Comparison of ENCODE assay signal across 23 cellular contexts in the genomic region with DNA sequence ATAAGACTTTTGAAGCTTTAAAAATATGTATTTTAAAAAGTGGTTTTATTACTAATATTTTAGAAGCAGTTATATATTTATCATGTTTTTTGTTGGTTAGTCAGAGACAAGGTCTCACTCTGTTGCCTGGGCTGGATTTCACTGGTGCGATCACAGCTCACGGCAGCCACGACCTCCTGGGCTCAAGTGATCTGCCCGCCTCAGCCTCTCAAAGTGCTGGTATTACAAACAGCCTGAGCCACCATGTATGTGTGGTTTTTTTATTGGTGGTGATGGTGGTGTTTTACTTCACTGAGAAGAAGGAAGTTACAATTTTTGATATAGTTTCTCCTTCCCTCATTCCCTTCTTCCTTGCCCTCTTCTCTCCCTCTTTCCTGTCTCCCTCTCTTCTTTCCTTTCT. TPM values are rescaled to one million over a fixed set of nuclear protein-coding genes. Genes with fewer than 3 reads are reported as not detected.
DNase-seq lines count a peak whose midpoint lies in the region; ATAC-seq and TF ChIP-seq lines count a peak whose summit lies in the region.
"Had no signal": no experiment of that assay in that cellular context is flagged by ENCODE, and none has a peak within 500 bp of the region (broad histone marks: within the 10 kb centered on the region; RNA-seq: fewer than 3 reads in every experiment).

No MANE protein-coding gene starts in this region.

- peaks cover 7% of the 10 kb centered on the region for H3K4me1 ChIP-seq in HEK293 (ENCODE audit: control insufficient read depth, insufficient read depth, low read length)

- peak; percentile 44 for DNase-seq in SIG-M5 treated with dmso at 0.1 percent for 504 hours (lab: John Stamatoyannopoulos, UW; ENCODE audit: unreplicated experiment)
- DNase-seq in SIG-M5 (lab: John Stamatoyannopoulos, UW): no peak
- DNase-seq in MV-4-11 (lab: John Stamatoyannopoulos, UW): peak; percentile 49
- DNase-seq in central memory CD8-positive, alpha-beta T cell (ENCODE audit: low spot score in 2 of 2): no peak
- no peak for DNase-seq in H4 (ENCODE audit: low spot score)
- DNase-seq in C1 segment of cervical spinal cord (lab: John Stamatoyannopoulos, UW): no peak
- DNase-seq: 8988T; ACHN; CD4-positive, CD25-positive, alpha-beta regulatory T cell; GM23248; H9; HFFc6; Karpas-422; NCI-H1092; NCI-H1417 treated with DMSO at 0.1 percent for 48 hours; NCI-H1694 treated with DMSO at 0.1 percent for 48 hours; NCI-H2081; NCI-H2227 treated with DMSO at 0.1 percent for 48 hours; NCI-H69 had no signal

- H3K36me3 Mint-ChIP-seq in central memory CD8-positive, alpha-beta T cell (ENCODE audit: insufficient read depth): peaks cover 14% of the 10 kb centered on the region

- no peaks in the 10 kb centered on the region for H3K9me3 ChIP-seq in HEK293 (ENCODE audit: control insufficient read depth, insufficient read depth, low read depth, low read length)

- H3K27me3 Mint-ChIP-seq in central memory CD8-positive, alpha-beta T cell: no peaks in the 10 kb centered on the region
- H3K27me3 Mint-ChIP-seq: CD4-positive, CD25-positive, alpha-beta regulatory T cell; IgD-negative memory B cell had no signal

- peak overlapping the region; percentile 29 for H3K27ac Mint-ChIP-seq in central memory CD8-positive, alpha-beta T cell (ENCODE audit: low read depth)
- H3K27ac Mint-ChIP-seq: HFFc6; IgD-negative memory B cell; T-helper 1 cell treated with Interleukin-12 subunit alpha and Interleukin-12 subunit beta and Interleukin-4 antibody, amounts not matched to agents 30 μg/mL and 1 μg/mL, for 36 hours had no signal

- CTCF ChIA-PET in HEK293 (lab: Yijun Ruan, JAX): no interaction called here

- H3K36me3 ChIP-seq in HEK293 (ENCODE audit: control insufficient read depth in 2 of 2, insufficient read depth in 1 of 2, low read length in 2 of 2): peaks cover 5 to 16% of the 10 kb centered on the region in 2 experiments

- TF ChIP-seq CTCF in HEK293 (tag by site-specific recombination; IDR thresholded peaks at IDR 0.05): no peak

- no peak for ATAC-seq in central memory CD8-positive, alpha-beta T cell (replicated peaks; ENCODE audit: extremely low read depth, poor library complexity, severe bottlenecking)

- H3K9me3 Mint-ChIP-seq in central memory CD8-positive, alpha-beta T cell: no peaks in the 10 kb centered on the region

- H3K4me3 ChIP-seq in HEK293 (ENCODE audit: low read depth, low read length): no peak overlapping the region
- H3K4me3 ChIP-seq: GM23248 had no signal

- H3K27ac ChIP-seq in HEK293 (ENCODE audit: extremely low read depth, low read depth, low read length): no peak overlapping the region
- H3K27ac ChIP-seq: GM23248, HL-60 had no signal

- no peak overlapping the region for H3K4me3 Mint-ChIP-seq in central memory CD8-positive, alpha-beta T cell
- H3K4me3 Mint-ChIP-seq: CD4-positive, CD25-positive, alpha-beta regulatory T cell; H9; HFFc6; IgD-negative memory B cell; T-helper 1 cell treated with Interleukin-12 subunit alpha and Interleukin-12 subunit beta and Interleukin-4 antibody, amounts not matched to agents 30 μg/mL and 1 μg/mL, for 36 hours had no signal

- H3K4me1 Mint-ChIP-seq in central memory CD8-positive, alpha-beta T cell: peaks cover 33% of the 10 kb centered on the region
- H3K4me1 Mint-ChIP-seq: H9 had no signal

- POLR2A ChIA-PET in HEK293 (lab: Yijun Ruan, JAX): no interaction called here

TF ChIP-seq in HEK293, 187 proteins besides CTCF, POLR2A, EP300 and RAD21:
- TF ChIP-seq HOXA7 (CRISPR knock-in tag; IDR thresholded peaks at IDR 0.05; ENCODE audit: borderline replicate concordance) (no peak), ZNF426 (tag by site-specific recombination; IDR thresholded peaks at IDR 0.05) (no peak), ZNF311 (tag by site-specific recombination; IDR thresholded peaks at IDR 0.05; ENCODE audit: borderline replicate concordance) (no peak), ZNF366 (tag by site-specific recombination; conservative IDR thresholded peaks at IDR 0.05) (peak; percentile 24; the same call in 1 of the 2 replicates), WT1 (tag by site-specific recombination; IDR thresholded peaks at IDR 0.05) (no peak), ZNF571 (tag by site-specific recombination; IDR thresholded peaks at IDR 0.05) (no peak), ZBTB48 (tag by site-specific recombination; IDR thresholded peaks at IDR 0.05) (no peak)

RNA-seq across cellular contexts. Expression of gene NHLRC2, which starts 13.4 kb away (rescaled TPM):
- total RNA-seq in H4 (2014; rRNA removed; shearing (Covaris generic)): 7.6 and 10.2 TPM in 2 replicates

RNA-seq across cellular contexts. Expression of gene DCLRE1A, which starts 14.0 kb away (rescaled TPM):
- total RNA-seq in H4 (2014; rRNA removed; shearing (Covaris generic)): 10.2 and 14.7 TPM in 2 replicates

Comparison
In these comparisons a context has a peak if more than half of its experiments do, and no peak if none do; other contexts are left out.
1. DNase-seq: peak in SIG-M5 treated with dmso at 0.1 percent for 504 hours (single experiment) and MV-4-11 (single experiment); none in SIG-M5 (single experiment), central memory CD8-positive, alpha-beta T cell (0 of 2), H4 (single experiment) and C1 segment of cervical spinal cord (0 of 14).